In the genomic region with DNA sequence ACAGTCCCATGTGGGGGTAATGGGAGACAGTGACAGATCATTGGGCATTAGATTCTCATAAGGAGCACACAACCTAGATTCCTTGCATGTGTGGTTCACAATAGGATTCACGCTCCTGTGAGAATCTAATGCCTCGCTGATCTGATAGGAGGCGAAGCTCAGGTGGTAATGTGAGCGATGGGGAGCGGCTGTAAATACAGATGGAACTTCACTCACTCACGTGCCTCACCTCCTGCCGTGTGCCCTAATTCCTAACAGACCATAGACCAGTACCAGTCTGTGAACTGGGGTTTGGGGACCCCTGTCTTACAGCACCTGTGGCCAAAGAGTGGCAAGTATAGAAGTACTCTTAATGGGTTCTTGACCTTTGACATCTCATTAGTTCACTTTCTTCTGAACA, we compare ENCODE assay signal across 14 cellular contexts.
DNase-seq lines count a peak whose midpoint lies in the region; ATAC-seq and TF ChIP-seq lines count a peak whose summit lies in the region.
"Had no signal": no experiment of that assay in that cellular context is flagged by ENCODE, and none has a peak within 500 bp of the region (broad histone marks: within the 10 kb centered on the region; RNA-seq: fewer than 3 reads in every experiment).

No MANE protein-coding gene starts in this region.

- no peak overlapping the region for H3K4me3 Mint-ChIP-seq in stimulated activated naive CD8-positive, alpha-beta T cell treated with anti-CD3 and anti-CD28 coated beads, Interleukin-15, Interleukin-2, amounts not matched to agents 100 ng/mL and 50 ng/mL, for 24 hours
- no peak overlapping the region for H3K4me3 Mint-ChIP-seq in stimulated activated naive CD8-positive, alpha-beta T cell treated with anti-CD3 and anti-CD28 coated beads, Interleukin-15, amount 100 ng/mL, for 72 hours
- no peak overlapping the region for H3K4me3 Mint-ChIP-seq in T-helper 17 cell

- intact Hi-C loops in A673 (cut with micrococcal nuclease; ENCODE audit: unreplicated experiment) = no loop called here

- H3K4me1 Mint-ChIP-seq in stimulated activated naive CD8-positive, alpha-beta T cell treated with anti-CD3 and anti-CD28 coated beads, Interleukin-15, Interleukin-2, amounts not matched to agents 100 ng/mL and 50 ng/mL, for 24 hours (ENCODE audit: low read depth) = peaks cover 90% of the 10 kb centered on the region
- peaks cover 93% of the 10 kb centered on the region for H3K4me1 Mint-ChIP-seq in stimulated activated naive CD8-positive, alpha-beta T cell treated with anti-CD3 and anti-CD28 coated beads, Interleukin-15, amount 100 ng/mL, for 72 hours
- H3K4me1 Mint-ChIP-seq in T-helper 17 cell = peaks cover 68% of the 10 kb centered on the region

- no peak for ATAC-seq in stimulated activated naive CD8-positive, alpha-beta T cell treated with anti-CD3 and anti-CD28 coated beads, Interleukin-15, amount 100 ng/mL, for 72 hours
- ATAC-seq in T-helper 17 cell (no peak), gastroesophageal sphincter (no peak), GM21423 (IDR thresholded peaks at IDR 0.05; ENCODE audit: unreplicated experiment) (no peak)

- TF ChIP-seq CTCF in gastroesophageal sphincter (IDR thresholded peaks at IDR 0.05) (no peak), A673 (conservative IDR thresholded peaks at IDR 0.05; ENCODE audit: low read depth, low read length) (no peak)

- POLR2A ChIA-PET in A673 (lab: Charles Lee; ENCODE audit: low non-redundant PET) = no interaction called here
- POLR2A ChIA-PET in HEK293T (lab: Yijun Ruan, JAX) = no interaction called here

- H3K4me3 ChIP-seq in gastroesophageal sphincter (no peak overlapping the region), A673 (ENCODE audit: low read depth, low read length, poor library complexity, severe bottlenecking) (no peak overlapping the region)
- H3K4me3 ChIP-seq: SJSA1 had no signal

- H3K4me1 ChIP-seq in gastroesophageal sphincter (peaks cover 38 to 97% (median 42%) of the 10 kb centered on the region in 3 donors), A673 (ENCODE audit: insufficient read depth, low read length, poor library complexity, severe bottlenecking) (peaks cover 11% of the 10 kb centered on the region)
- H3K4me1 ChIP-seq: SJSA1 had no signal

- no peak for TF ChIP-seq EP300 in gastroesophageal sphincter (IDR thresholded peaks at IDR 0.05)

- peak overlapping the region; percentile 75 for H3K27ac Mint-ChIP-seq in stimulated activated naive CD8-positive, alpha-beta T cell treated with anti-CD3 and anti-CD28 coated beads, Interleukin-15, Interleukin-2, amounts not matched to agents 100 ng/mL and 50 ng/mL, for 24 hours
- peak overlapping the region in 1 of 2 donors; percentile 34 for H3K27ac Mint-ChIP-seq in stimulated activated naive CD8-positive, alpha-beta T cell treated with anti-CD3 and anti-CD28 coated beads, Interleukin-15, amount 100 ng/mL, for 72 hours
- peak overlapping the region; percentile 95 for H3K27ac Mint-ChIP-seq in T-helper 17 cell

- BruUV-seq in A673 (replicated peaks; lab: Mats Ljungman, UMichigan) = no TSS peak

- H3K9me3 ChIP-seq in T-helper 17 cell (ENCODE audit: control insufficient read depth, low read length, poor library complexity, severe bottlenecking) = no peaks in the 10 kb centered on the region
- no peaks in the 10 kb centered on the region for H3K9me3 ChIP-seq in gastroesophageal sphincter
- H3K9me3 ChIP-seq in A673 (ENCODE audit: low read depth, low read length, poor library complexity, severe bottlenecking) = no peaks in the 10 kb centered on the region
- H3K9me3 ChIP-seq: SJSA1 had no signal

- TF ChIP-seq POLR2A in gastroesophageal sphincter (IDR thresholded peaks at IDR 0.05) = no peak

- H3K36me3 ChIP-seq in gastroesophageal sphincter (peaks cover 0 to 19% of the 10 kb centered on the region in 2 donors), A673 (ENCODE audit: insufficient read depth, low read length, poor library complexity, severe bottlenecking) (peaks cover 3% of the 10 kb centered on the region)

- peaks cover 90% of the 10 kb centered on the region for H3K36me3 Mint-ChIP-seq in stimulated activated naive CD8-positive, alpha-beta T cell treated with anti-CD3 and anti-CD28 coated beads, Interleukin-15, Interleukin-2, amounts not matched to agents 100 ng/mL and 50 ng/mL, for 24 hours (ENCODE audit: low read depth)
- H3K36me3 Mint-ChIP-seq in T-helper 17 cell (ENCODE audit: low read depth) = peaks cover 11% of the 10 kb centered on the region

- H3K27me3 ChIP-seq in gastroesophageal sphincter (no peaks in the 10 kb centered on the region), A673 (replicated peaks; ENCODE audit: insufficient read depth, low read depth, low read length, poor library complexity) (no peaks in the 10 kb centered on the region)

- no peaks in the 10 kb centered on the region for H3K9me3 Mint-ChIP-seq in stimulated activated naive CD8-positive, alpha-beta T cell treated with anti-CD3 and anti-CD28 coated beads, Interleukin-15, Interleukin-2, amounts not matched to agents 100 ng/mL and 50 ng/mL, for 24 hours
- H3K9me3 Mint-ChIP-seq in stimulated activated naive CD8-positive, alpha-beta T cell treated with anti-CD3 and anti-CD28 coated beads, Interleukin-15, amount 100 ng/mL, for 72 hours = no peaks in the 10 kb centered on the region

- H3K27me3 Mint-ChIP-seq in stimulated activated naive CD8-positive, alpha-beta T cell treated with anti-CD3 and anti-CD28 coated beads, Interleukin-15, Interleukin-2, amounts not matched to agents 100 ng/mL and 50 ng/mL, for 24 hours = no peaks in the 10 kb centered on the region
- no peaks in the 10 kb centered on the region for H3K27me3 Mint-ChIP-seq in stimulated activated naive CD8-positive, alpha-beta T cell treated with anti-CD3 and anti-CD28 coated beads, Interleukin-15, amount 100 ng/mL, for 72 hours
- no peaks in the 10 kb centered on the region for H3K27me3 Mint-ChIP-seq in T-helper 17 cell

- 98% methylated on average over 5 of the region's 7 CpGs; no CpG with 5 or more reads in 1 of the 2 donors for WGBS in gastroesophageal sphincter (ENCODE audit: low coverage in 1 of 2), 2 donors

- peak overlapping the region in 3 of 4 donors; percentile 40 to 75 (median 41) for H3K27ac ChIP-seq in gastroesophageal sphincter
- H3K27ac ChIP-seq in A673 (ENCODE audit: low read depth, low read length, poor library complexity, severe bottlenecking) = no peak overlapping the region
- H3K27ac ChIP-seq: SJSA1 had no signal

- no peak for DNase-seq in stimulated activated naive CD8-positive, alpha-beta T cell treated with anti-CD3 and anti-CD28 coated beads, Interleukin-15, amount 100 ng/mL, for 72 hours
- DNase-seq in T-helper 17 cell (no peak), A673 (ENCODE audit: low spot score) (no peak), HEK293T (ENCODE audit: extremely low spot score) (no peak)
- DNase-seq: DMS 273 treated with DMSO at 0.1 percent for 48 hours, KG1, NCI-H1436, NCI-H2029, NCI-H2171 treated with DMSO at 0.1 percent for 48 hours, NCI-H748 treated with DMSO at 0.1 percent for 48 hours had no signal

- CTCF ChIA-PET in A673 (lab: Charles Lee) = no interaction called here
- CTCF ChIA-PET in HEK293T (lab: Yijun Ruan, JAX) = no interaction called here

TF ChIP-seq in HEK293T, 16 proteins besides CTCF, POLR2A, EP300 and RAD21:
- no peak for TF ChIP-seq FOXM1 (IDR thresholded peaks at IDR 0.05; ENCODE audit: borderline replicate concordance)
- TF ChIP-seq ZNF384 (IDR thresholded peaks at IDR 0.05) = no peak
- TF ChIP-seq PKNOX1 (IDR thresholded peaks at IDR 0.05) = no peak
- TF ChIP-seq BHLHE40 (IDR thresholded peaks at IDR 0.05; ENCODE audit: borderline replicate concordance) = no peak
- no peak for TF ChIP-seq ARNT (IDR thresholded peaks at IDR 0.05)
- TF ChIP-seq NFRKB (IDR thresholded peaks at IDR 0.05) = no peak
- no peak for TF ChIP-seq FOXA1 (IDR thresholded peaks at IDR 0.05)
- TF ChIP-seq TARDBP (IDR thresholded peaks at IDR 0.05) = no peak
- no peak for TF ChIP-seq L3MBTL2 (conservative IDR thresholded peaks at IDR 0.05)
- no peak for TF ChIP-seq HDGF (IDR thresholded peaks at IDR 0.05; ENCODE audit: borderline replicate concordance)
- no peak for TF ChIP-seq SUZ12 (IDR thresholded peaks at IDR 0.05)
- TF ChIP-seq SP1 (IDR thresholded peaks at IDR 0.05) = no peak
- no peak for TF ChIP-seq ELF4 (IDR thresholded peaks at IDR 0.05)
